8 cellular contexts compared by ENCODE assay signal in the genomic region with DNA sequence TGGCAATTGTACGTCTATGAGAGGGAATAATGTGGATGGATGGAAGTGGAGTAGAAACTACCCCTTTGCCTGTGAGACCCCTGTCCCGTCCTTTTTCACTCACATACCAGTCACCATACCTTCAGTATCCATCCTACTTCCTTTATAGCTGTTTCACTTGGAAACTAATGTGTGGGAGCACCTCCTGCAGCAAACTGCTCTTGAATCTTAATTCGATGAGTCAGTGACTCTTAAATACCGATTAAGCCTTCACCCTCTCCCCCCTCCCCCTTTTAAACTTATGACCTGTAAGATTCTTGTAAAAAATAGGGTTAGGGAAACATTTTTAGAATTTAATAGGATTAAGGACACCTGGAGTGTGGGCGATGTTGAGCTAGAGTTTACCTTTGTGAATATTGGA. TPM values are rescaled to one million over a fixed set of nuclear protein-coding genes. Genes with fewer than 3 reads are reported as not detected.
A peak's percentile ranks its signal among the peaks of the same experiment; 100 is the strongest.
DNase-seq lines count a peak whose midpoint lies in the region; ATAC-seq, FAIRE-seq and TF ChIP-seq lines count a peak whose summit lies in the region.

No MANE protein-coding gene starts in this region.

- H3K9me3 ChIP-seq in HAP-1 (no peaks in the 10 kb centered on the region), pancreas (no peaks in the 10 kb centered on the region)

- H3K4me1 Mint-ChIP-seq in WTC11 = peaks cover 49% of the 10 kb centered on the region

- H3K4me1 ChIP-seq in HAP-1 (peaks cover 15% of the 10 kb centered on the region), pancreas (peaks cover 0 to 7% (median 5%) of the 10 kb centered on the region in 3 donors)

- peaks cover 4% of the 10 kb centered on the region; the same call in 1 of the 2 replicates for H3K36me3 Mint-ChIP-seq in WTC11

- CTCF ChIA-PET in AG04449 (lab: Yijun Ruan, JAX) (interaction anchor here (0.7 to 4.2 kb wide), 9 partner anchors 12 to 258 kb away, joined by 3 to 26 read pairs (median 4); no protein-coding TSS in a partner anchor), WTC11 (lab: Charles Lee) (no interaction called here)

- in situ Hi-C loops in HAP-1 (cut with MboI; ENCODE audit: low sequenced_read_pairs) = no loop called here

- WGBS in pancreas, 2 donors = 0 to 1% methylated on average over 5 of the region's 5 CpGs

- no peaks in the 10 kb centered on the region for H3K9me3 Mint-ChIP-seq in WTC11

- intact Hi-C loops in pancreas (cut with DNase I) = no loop called here

- TF ChIP-seq CTCF in AG04449 (IDR thresholded peaks at IDR 0.05; ENCODE audit: insufficient read depth, low read length, missing control alignments) (no peak), WTC11 (IDR thresholded peaks at IDR 0.05) (no peak), fibroblast of mammary gland (conservative IDR thresholded peaks at IDR 0.05; ENCODE audit: control insufficient read depth, insufficient read depth, low read depth, low read length) (no peak), pancreas (IDR thresholded peaks at IDR 0.05) (no peak)

- DNase-seq in AG04449 (ENCODE audit: low read depth, low spot score) = no peak
- peak in 1 of 2 experiments; percentile 52 for DNase-seq in HAP-1 (ENCODE audit: low spot score in 2 of 2)
- DNase-seq in WTC11 (ENCODE audit: low spot score) = no peak
- DNase-seq in fibroblast of mammary gland (ENCODE audit: low read depth) = peak; percentile 83
- peak in 1 of 6 donors; percentile 11 for DNase-seq in pancreas
- DNase-seq in DMS79 (lab: John Stamatoyannopoulos, UW) = no peak
- no peak for DNase-seq in activated gamma-delta T cell treated with Interleukin-2 at 50 U/mL for 16 hours

- POLR2A ChIA-PET in AG04449 (lab: Yijun Ruan, JAX) (interaction anchor here (0.7 to 3.9 kb wide), 5 partner anchors 13 to 180 kb away, joined by 3 to 31 read pairs (median 17); no protein-coding TSS in a partner anchor), WTC11 (lab: Charles Lee) (interaction anchor here (0.9 to 2.0 kb wide), 5 partner anchors 10 to 201 kb away, joined by 3 to 6 read pairs (median 3); a partner anchor contains a TSS)

- H3K36me3 ChIP-seq in HAP-1 (replicated peaks) (no peaks in the 10 kb centered on the region), pancreas (no peaks in the 10 kb centered on the region)

- peak overlapping the region; percentile 95 for H3K4me3 Mint-ChIP-seq in WTC11

- H3K27ac ChIP-seq in pancreas = peak overlapping the region in 3 of 4 donors; percentile 92 to 99 (median 94)

- ATAC-seq in WTC11 (no peak), pancreas (peak in 2 of 4 donors; percentile 14 to 22), GM21447 (IDR thresholded peaks at IDR 0.05; ENCODE audit: unreplicated experiment) (no peak)

- H3K4me3 ChIP-seq in AG04449 (ENCODE audit: low read depth, low read length) (peak overlapping the region; percentile 91), HAP-1 (peak overlapping the region; percentile 68), fibroblast of mammary gland (ENCODE audit: control insufficient read depth, low read depth, low read length) (peak overlapping the region; percentile 85), pancreas (peak overlapping the region; percentile 12 to 95 (median 89))

- FAIRE-seq in pancreas (lab: Jason Lieb, UNC) = no peak

- no peaks in the 10 kb centered on the region for H3K27me3 Mint-ChIP-seq in WTC11 (ENCODE audit: low read depth)

- H3K27me3 ChIP-seq in HAP-1 (ENCODE audit: low read depth) (no peaks in the 10 kb centered on the region), pancreas (no peaks in the 10 kb centered on the region)

- H3K27ac Mint-ChIP-seq in WTC11 = peak overlapping the region; percentile 89

TF ChIP-seq in WTC11, 78 proteins besides CTCF, POLR2A, EP300 and RAD21 (continues in another document):
- TF ChIP-seq, protein P1, sequence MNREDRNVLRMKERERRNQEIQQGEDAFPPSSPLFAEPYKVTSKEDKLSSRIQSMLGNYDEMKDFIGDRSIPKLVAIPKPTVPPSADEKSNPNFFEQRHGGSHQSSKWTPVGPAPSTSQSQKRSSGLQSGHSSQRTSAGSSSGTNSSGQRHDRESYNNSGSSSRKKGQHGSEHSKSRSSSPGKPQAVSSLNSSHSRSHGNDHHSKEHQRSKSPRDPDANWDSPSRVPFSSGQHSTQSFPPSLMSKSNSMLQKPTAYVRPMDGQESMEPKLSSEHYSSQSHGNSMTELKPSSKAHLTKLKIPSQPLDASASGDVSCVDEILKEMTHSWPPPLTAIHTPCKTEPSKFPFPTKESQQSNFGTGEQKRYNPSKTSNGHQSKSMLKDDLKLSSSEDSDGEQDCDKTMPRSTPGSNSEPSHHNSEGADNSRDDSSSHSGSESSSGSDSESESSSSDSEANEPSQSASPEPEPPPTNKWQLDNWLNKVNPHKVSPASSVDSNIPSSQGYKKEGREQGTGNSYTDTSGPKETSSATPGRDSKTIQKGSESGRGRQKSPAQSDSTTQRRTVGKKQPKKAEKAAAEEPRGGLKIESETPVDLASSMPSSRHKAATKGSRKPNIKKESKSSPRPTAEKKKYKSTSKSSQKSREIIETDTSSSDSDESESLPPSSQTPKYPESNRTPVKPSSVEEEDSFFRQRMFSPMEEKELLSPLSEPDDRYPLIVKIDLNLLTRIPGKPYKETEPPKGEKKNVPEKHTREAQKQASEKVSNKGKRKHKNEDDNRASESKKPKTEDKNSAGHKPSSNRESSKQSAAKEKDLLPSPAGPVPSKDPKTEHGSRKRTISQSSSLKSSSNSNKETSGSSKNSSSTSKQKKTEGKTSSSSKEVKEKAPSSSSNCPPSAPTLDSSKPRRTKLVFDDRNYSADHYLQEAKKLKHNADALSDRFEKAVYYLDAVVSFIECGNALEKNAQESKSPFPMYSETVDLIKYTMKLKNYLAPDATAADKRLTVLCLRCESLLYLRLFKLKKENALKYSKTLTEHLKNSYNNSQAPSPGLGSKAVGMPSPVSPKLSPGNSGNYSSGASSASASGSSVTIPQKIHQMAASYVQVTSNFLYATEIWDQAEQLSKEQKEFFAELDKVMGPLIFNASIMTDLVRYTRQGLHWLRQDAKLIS (CRISPR knock-in tag; IDR thresholded peaks at IDR 0.05; ENCODE audit: borderline replicate concordance) = no peak
- TF ChIP-seq, protein P2, sequence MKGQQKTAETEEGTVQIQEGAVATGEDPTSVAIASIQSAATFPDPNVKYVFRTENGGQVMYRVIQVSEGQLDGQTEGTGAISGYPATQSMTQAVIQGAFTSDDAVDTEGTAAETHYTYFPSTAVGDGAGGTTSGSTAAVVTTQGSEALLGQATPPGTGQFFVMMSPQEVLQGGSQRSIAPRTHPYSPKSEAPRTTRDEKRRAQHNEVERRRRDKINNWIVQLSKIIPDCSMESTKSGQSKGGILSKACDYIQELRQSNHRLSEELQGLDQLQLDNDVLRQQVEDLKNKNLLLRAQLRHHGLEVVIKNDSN (CRISPR knock-in tag; IDR thresholded peaks at IDR 0.05) = no peak
- TF ChIP-seq, protein P3, sequence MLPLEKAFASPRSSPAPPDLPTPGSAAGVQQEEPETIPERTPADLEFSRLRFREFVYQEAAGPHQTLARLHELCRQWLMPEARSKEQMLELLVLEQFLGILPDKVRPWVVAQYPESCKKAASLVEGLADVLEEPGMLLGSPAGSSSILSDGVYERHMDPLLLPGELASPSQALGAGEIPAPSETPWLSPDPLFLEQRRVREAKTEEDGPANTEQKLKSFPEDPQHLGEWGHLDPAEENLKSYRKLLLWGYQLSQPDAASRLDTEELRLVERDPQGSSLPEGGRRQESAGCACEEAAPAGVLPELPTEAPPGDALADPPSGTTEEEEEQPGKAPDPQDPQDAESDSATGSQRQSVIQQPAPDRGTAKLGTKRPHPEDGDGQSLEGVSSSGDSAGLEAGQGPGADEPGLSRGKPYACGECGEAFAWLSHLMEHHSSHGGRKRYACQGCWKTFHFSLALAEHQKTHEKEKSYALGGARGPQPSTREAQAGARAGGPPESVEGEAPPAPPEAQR (CRISPR knock-in tag; IDR thresholded peaks at IDR 0.05) = no peak
- TF ChIP-seq, protein P4, sequence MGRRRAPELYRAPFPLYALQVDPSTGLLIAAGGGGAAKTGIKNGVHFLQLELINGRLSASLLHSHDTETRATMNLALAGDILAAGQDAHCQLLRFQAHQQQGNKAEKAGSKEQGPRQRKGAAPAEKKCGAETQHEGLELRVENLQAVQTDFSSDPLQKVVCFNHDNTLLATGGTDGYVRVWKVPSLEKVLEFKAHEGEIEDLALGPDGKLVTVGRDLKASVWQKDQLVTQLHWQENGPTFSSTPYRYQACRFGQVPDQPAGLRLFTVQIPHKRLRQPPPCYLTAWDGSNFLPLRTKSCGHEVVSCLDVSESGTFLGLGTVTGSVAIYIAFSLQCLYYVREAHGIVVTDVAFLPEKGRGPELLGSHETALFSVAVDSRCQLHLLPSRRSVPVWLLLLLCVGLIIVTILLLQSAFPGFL (CRISPR knock-in tag; IDR thresholded peaks at IDR 0.05; ENCODE audit: borderline replicate concordance) = no peak
- TF ChIP-seq, protein P5, sequence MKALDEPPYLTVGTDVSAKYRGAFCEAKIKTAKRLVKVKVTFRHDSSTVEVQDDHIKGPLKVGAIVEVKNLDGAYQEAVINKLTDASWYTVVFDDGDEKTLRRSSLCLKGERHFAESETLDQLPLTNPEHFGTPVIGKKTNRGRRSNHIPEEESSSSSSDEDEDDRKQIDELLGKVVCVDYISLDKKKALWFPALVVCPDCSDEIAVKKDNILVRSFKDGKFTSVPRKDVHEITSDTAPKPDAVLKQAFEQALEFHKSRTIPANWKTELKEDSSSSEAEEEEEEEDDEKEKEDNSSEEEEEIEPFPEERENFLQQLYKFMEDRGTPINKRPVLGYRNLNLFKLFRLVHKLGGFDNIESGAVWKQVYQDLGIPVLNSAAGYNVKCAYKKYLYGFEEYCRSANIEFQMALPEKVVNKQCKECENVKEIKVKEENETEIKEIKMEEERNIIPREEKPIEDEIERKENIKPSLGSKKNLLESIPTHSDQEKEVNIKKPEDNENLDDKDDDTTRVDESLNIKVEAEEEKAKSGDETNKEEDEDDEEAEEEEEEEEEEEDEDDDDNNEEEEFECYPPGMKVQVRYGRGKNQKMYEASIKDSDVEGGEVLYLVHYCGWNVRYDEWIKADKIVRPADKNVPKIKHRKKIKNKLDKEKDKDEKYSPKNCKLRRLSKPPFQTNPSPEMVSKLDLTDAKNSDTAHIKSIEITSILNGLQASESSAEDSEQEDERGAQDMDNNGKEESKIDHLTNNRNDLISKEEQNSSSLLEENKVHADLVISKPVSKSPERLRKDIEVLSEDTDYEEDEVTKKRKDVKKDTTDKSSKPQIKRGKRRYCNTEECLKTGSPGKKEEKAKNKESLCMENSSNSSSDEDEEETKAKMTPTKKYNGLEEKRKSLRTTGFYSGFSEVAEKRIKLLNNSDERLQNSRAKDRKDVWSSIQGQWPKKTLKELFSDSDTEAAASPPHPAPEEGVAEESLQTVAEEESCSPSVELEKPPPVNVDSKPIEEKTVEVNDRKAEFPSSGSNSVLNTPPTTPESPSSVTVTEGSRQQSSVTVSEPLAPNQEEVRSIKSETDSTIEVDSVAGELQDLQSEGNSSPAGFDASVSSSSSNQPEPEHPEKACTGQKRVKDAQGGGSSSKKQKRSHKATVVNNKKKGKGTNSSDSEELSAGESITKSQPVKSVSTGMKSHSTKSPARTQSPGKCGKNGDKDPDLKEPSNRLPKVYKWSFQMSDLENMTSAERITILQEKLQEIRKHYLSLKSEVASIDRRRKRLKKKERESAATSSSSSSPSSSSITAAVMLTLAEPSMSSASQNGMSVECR (CRISPR knock-in tag; IDR thresholded peaks at IDR 0.05; ENCODE audit: borderline replicate concordance) = no peak
- no peak for TF ChIP-seq ETV6 (CRISPR knock-in tag; IDR thresholded peaks at IDR 0.05)

RNA-seq across cellular contexts. Expression of a gene that starts 0.8 kb away (rescaled TPM):
- total RNA-seq in WTC11 (2021) = 35.9 to 37.1 TPM (median 36.1 TPM) in 3 replicates
- total RNA-seq in pancreas = 10 to 100 TPM in 2 of 6 donors, 1 to 10 TPM in 4; 4.3 to 19.2 (median 8.2) TPM
- polyA plus RNA-seq in pancreas = 1 to 10 TPM; 2.5 to 3.7 TPM
